In the genomic region with DNA sequence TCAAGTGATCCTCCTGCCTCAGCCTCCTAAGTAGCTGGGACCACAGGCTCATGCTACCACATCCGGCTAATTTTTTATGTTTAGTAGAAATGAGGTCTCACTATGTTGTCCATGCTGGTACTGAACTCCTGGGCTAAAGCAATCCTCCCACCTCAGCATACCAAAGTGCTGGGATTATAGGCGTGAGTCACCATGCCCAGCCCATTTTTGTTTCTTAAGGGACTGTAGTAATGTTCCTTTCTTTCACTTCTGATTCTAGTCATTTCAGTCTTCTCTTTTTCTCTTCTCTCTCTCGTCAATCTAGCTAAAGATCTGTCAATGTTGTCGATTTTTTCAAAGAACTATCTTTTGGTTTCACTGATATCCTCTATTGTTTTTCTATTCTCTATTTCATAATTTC, we compare ENCODE assay signal across 10 cellular contexts.
A peak's percentile ranks its signal among the peaks of the same experiment; 100 is the strongest.
DNase-seq lines count a peak whose midpoint lies in the region; ATAC-seq, FAIRE-seq and TF ChIP-seq lines count a peak whose summit lies in the region.
"Had no signal": no experiment of that assay in that cellular context is flagged by ENCODE, and none has a peak within 500 bp of the region (broad histone marks: within the 10 kb centered on the region; RNA-seq: fewer than 3 reads in every experiment).

No MANE protein-coding gene starts in this region.

- TF ChIP-seq POLR2A in GM12892 (IDR thresholded peaks at IDR 0.05; ENCODE audit: low read depth, low read length), result no peak

- DNase-seq in A172 (ENCODE audit: low spot score) (peak; percentile 27), RPMI7951 (ENCODE audit: low read depth) (peak; percentile 57), GM12892 (ENCODE audit: insufficient read length) (no peak), GM03348 (ENCODE audit: low spot score) (no peak)
- DNase-seq: CD4-positive, alpha-beta T cell; NCI-H1048 had no signal

- ATAC-seq in GM21390 (IDR thresholded peaks at IDR 0.05; ENCODE audit: unreplicated experiment) (peak; percentile 79), esophagus mucosa (peak; percentile 83), HG03196 (IDR thresholded peaks at IDR 0.05; ENCODE audit: unreplicated experiment) (no peak), GM18873 (IDR thresholded peaks at IDR 0.05; ENCODE audit: low FRiP score, unreplicated experiment) (no peak)

- no peak for FAIRE-seq in GM12892 (lab: Jason Lieb, UNC)

Comparison
In these comparisons a context has a peak if more than half of its experiments do, and no peak if none do; other contexts are left out.
1. DNase-seq: peak in A172 (single experiment) and RPMI7951 (single experiment); none in GM12892 (single experiment) and GM03348 (single experiment).
2. ATAC-seq: peak in GM21390 (single experiment) and esophagus mucosa (single experiment); none in HG03196 (single experiment) and GM18873 (single experiment).